In genomic region chr10:42876476-42876875, GRCh38 we compare ENCODE assay signal across 17 cellular contexts.
DNase-seq lines count a peak whose midpoint lies in the region; TF ChIP-seq lines count a peak whose summit lies in the region.
"Had no signal": no experiment of that assay in that cellular context is flagged by ENCODE, and none has a peak within 500 bp of the region (broad histone marks: within the 10 kb centered on the region; RNA-seq: fewer than 3 reads in every experiment).

No MANE protein-coding gene starts in this region.

- no peak overlapping the region for H3K9ac ChIP-seq in neuronal stem cell (ENCODE audit: low read depth, low read length, poor library complexity)
- H3K9ac ChIP-seq: BLaER1, GM23248 had no signal

- intact Hi-C loops in esophagus muscularis mucosa (cut with DNase I) (no loop called here), vagina (cut with DNase I) (no loop called here), dorsolateral prefrontal cortex (cut with DNase I) (no loop called here)

- WGBS in esophagus muscularis mucosa, result 84% methylated on average over 2 of the region's 9 CpGs
- WGBS in neuronal stem cell (ENCODE audit: extremely low coverage in 2 of 2, insufficient read length in 2 of 2, insufficient replicate concordance in 1 of 2), 2 donors, result no CpG with 5 or more reads among the region's 9 CpGs

- no peak overlapping the region for H3K4me2 ChIP-seq in neuronal stem cell (ENCODE audit: insufficient read depth, low read length, poor library complexity, severe bottlenecking)

- H3K36me3 ChIP-seq in esophagus muscularis mucosa, result no peaks in the 10 kb centered on the region
- H3K36me3 ChIP-seq in neuronal stem cell (replicated peaks in 1 of 2; ENCODE audit: control insufficient read depth in 2 of 2, insufficient read depth in 2 of 2, low read length in 2 of 2), result no peaks in the 10 kb centered on the region
- no peaks in the 10 kb centered on the region for H3K36me3 ChIP-seq in vagina
- H3K36me3 ChIP-seq: BLaER1 had no signal

- H3K4me3 ChIP-seq in esophagus muscularis mucosa (no peak overlapping the region), neuronal stem cell (ENCODE audit: low read length in 2 of 2) (no peak overlapping the region), vagina (no peak overlapping the region), dorsolateral prefrontal cortex (peak overlapping the region in 1 of 59 donors; percentile 15), foreskin fibroblast (ENCODE audit: low read depth in 1 of 2, low read length in 2 of 2) (no peak overlapping the region)
- H3K4me3 ChIP-seq: BLaER1, GM23248 had no signal

- H2BK5ac ChIP-seq in neuronal stem cell (ENCODE audit: low read length), result no peak overlapping the region

- H3K79me1 ChIP-seq in neuronal stem cell (ENCODE audit: low read depth, low read length), result peaks cover 2% of the 10 kb centered on the region

- H3K27me3 ChIP-seq in esophagus muscularis mucosa, result peaks cover 0 to 56% (median 0%) of the 10 kb centered on the region in 4 donors
- no peaks in the 10 kb centered on the region for H3K27me3 ChIP-seq in neuronal stem cell (ENCODE audit: control insufficient read depth in 3 of 3, insufficient read depth in 3 of 3, low read depth in 1 of 3, low read length in 3 of 3)
- H3K27me3 ChIP-seq in vagina, result no peaks in the 10 kb centered on the region
- H3K27me3 ChIP-seq in dorsolateral prefrontal cortex, result peaks cover 0 to 18% (median 0%) of the 10 kb centered on the region in 45 donors
- H3K27me3 ChIP-seq: BLaER1 had no signal

- H2AFZ ChIP-seq in neuronal stem cell (ENCODE audit: low read length), result no peak overlapping the region
- H2AFZ ChIP-seq: GM23248 had no signal

- no peak overlapping the region for H3K14ac ChIP-seq in neuronal stem cell (ENCODE audit: low read length)

- H4K8ac ChIP-seq in neuronal stem cell (ENCODE audit: low read depth, low read length), result peak overlapping the region; percentile 52

- H3K4me1 ChIP-seq in esophagus muscularis mucosa (peaks cover 0 to 9% (median 8%) of the 10 kb centered on the region in 4 donors), neuronal stem cell (ENCODE audit: control insufficient read depth in 2 of 2, insufficient read depth in 1 of 2, low read depth in 1 of 2, low read length in 2 of 2) (peaks cover 2 to 6% of the 10 kb centered on the region in 2 donors), vagina (peaks cover 16% of the 10 kb centered on the region)
- H3K4me1 ChIP-seq: Caco-2 had no signal

- H2BK120ac ChIP-seq in neuronal stem cell (ENCODE audit: low read depth, low read length), result no peak overlapping the region

- H3K9me3 ChIP-seq in esophagus muscularis mucosa, result no peaks in the 10 kb centered on the region
- H3K9me3 ChIP-seq in neuronal stem cell (replicated peaks in 1 of 2; ENCODE audit: control insufficient read depth in 2 of 2, insufficient read depth in 1 of 2, low read depth in 1 of 2, low read length in 2 of 2), result peaks cover 0 to 1% of the 10 kb centered on the region in 2 donors
- no peaks in the 10 kb centered on the region for H3K9me3 ChIP-seq in vagina

- TF ChIP-seq POLR2A in esophagus muscularis mucosa (IDR thresholded peaks at IDR 0.05; ENCODE audit: low read depth) (no peak), vagina (IDR thresholded peaks at IDR 0.05) (no peak)

- DNase-seq in activated CD8-positive, alpha-beta memory T cell treated with anti-CD3 and anti-CD28 coated beads, Interleukin-2, amount 50 U/mL, for 48 hours, result peak; percentile 20
- no peak for DNase-seq in activated CD8-positive, alpha-beta memory T cell treated with anti-CD3 and anti-CD28 coated beads, Interleukin-2, amount 50 U/mL, for 4 hours
- peak; percentile 57 for DNase-seq in esophagus muscularis mucosa (ENCODE audit: extremely low spot score)
- DNase-seq in neuronal stem cell (ENCODE audit: low spot score), result no peak
- DNase-seq in vagina (ENCODE audit: extremely low spot score in 2 of 2), result peak; percentile 22 to 81
- no peak for DNase-seq in NOMO-1 (lab: John Stamatoyannopoulos, UW; ENCODE audit: unreplicated experiment in 2 of 2)
- no peak for DNase-seq in dorsolateral prefrontal cortex
- DNase-seq in foreskin fibroblast, result no peak
- DNase-seq: Caco-2; CD4-positive, CD25-positive, alpha-beta regulatory T cell; DMS153; DND-41; H9 had no signal

- peak overlapping the region; percentile 0 for H2BK15ac ChIP-seq in neuronal stem cell (ENCODE audit: low read length)

- peak overlapping the region; percentile 53 for H3K18ac ChIP-seq in neuronal stem cell (ENCODE audit: low read length)

- H4K91ac ChIP-seq in neuronal stem cell (ENCODE audit: low read depth, low read length, poor library complexity), result peak overlapping the region; percentile 22

- TF ChIP-seq EP300 in esophagus muscularis mucosa (IDR thresholded peaks at IDR 0.05), result no peak

- H3K27ac ChIP-seq in esophagus muscularis mucosa (replicated peaks in 1 of 4) (no peak overlapping the region), neuronal stem cell (replicated peaks; ENCODE audit: low read length) (no peak overlapping the region), vagina (no peak overlapping the region), dorsolateral prefrontal cortex (no peak overlapping the region)
- H3K27ac ChIP-seq: 22Rv1, C4-2B, GM23248 had no signal

- H3K4ac ChIP-seq in neuronal stem cell (ENCODE audit: low read length), result no peak overlapping the region

- H2BK12ac ChIP-seq in neuronal stem cell (ENCODE audit: low read length), result no peak overlapping the region

- no peak overlapping the region for H2AK5ac ChIP-seq in neuronal stem cell (ENCODE audit: low read depth, low read length)

- no peak overlapping the region for H3K23ac ChIP-seq in neuronal stem cell (ENCODE audit: low read depth, low read length, poor library complexity)

- TF ChIP-seq CTCF in esophagus muscularis mucosa (IDR thresholded peaks at IDR 0.05), result no peak
- TF ChIP-seq CTCF in vagina (IDR thresholded peaks at IDR 0.05), result no peak
- no peak for TF ChIP-seq CTCF in dorsolateral prefrontal cortex (IDR thresholded peaks at IDR 0.05 in 54 of 56, conservative IDR thresholded peaks at IDR 0.05 in 2 of 56; ENCODE audit: low read depth in 1 of 56, partially characterized antibody in 56 of 56)
- no peak for TF ChIP-seq CTCF in foreskin fibroblast (IDR thresholded peaks at IDR 0.05; ENCODE audit: low read depth, low read length)

Comparison
In these comparisons a context has a peak if more than half of its experiments do, and no peak if none do; other contexts are left out.
1. DNase-seq: peak in activated CD8-positive, alpha-beta memory T cell treated with anti-CD3 and anti-CD28 coated beads, Interleukin-2, amount 50 U/mL, for 48 hours (single experiment), esophagus muscularis mucosa (single experiment) and vagina (2 of 2); none in activated CD8-positive, alpha-beta memory T cell treated with anti-CD3 and anti-CD28 coated beads, Interleukin-2, amount 50 U/mL, for 4 hours (single experiment), neuronal stem cell (single experiment), NOMO-1 (0 of 2), dorsolateral prefrontal cortex (0 of 10) and foreskin fibroblast (0 of 2).